Comparison of ENCODE assay signal across 8 cellular contexts in the genomic region with DNA sequence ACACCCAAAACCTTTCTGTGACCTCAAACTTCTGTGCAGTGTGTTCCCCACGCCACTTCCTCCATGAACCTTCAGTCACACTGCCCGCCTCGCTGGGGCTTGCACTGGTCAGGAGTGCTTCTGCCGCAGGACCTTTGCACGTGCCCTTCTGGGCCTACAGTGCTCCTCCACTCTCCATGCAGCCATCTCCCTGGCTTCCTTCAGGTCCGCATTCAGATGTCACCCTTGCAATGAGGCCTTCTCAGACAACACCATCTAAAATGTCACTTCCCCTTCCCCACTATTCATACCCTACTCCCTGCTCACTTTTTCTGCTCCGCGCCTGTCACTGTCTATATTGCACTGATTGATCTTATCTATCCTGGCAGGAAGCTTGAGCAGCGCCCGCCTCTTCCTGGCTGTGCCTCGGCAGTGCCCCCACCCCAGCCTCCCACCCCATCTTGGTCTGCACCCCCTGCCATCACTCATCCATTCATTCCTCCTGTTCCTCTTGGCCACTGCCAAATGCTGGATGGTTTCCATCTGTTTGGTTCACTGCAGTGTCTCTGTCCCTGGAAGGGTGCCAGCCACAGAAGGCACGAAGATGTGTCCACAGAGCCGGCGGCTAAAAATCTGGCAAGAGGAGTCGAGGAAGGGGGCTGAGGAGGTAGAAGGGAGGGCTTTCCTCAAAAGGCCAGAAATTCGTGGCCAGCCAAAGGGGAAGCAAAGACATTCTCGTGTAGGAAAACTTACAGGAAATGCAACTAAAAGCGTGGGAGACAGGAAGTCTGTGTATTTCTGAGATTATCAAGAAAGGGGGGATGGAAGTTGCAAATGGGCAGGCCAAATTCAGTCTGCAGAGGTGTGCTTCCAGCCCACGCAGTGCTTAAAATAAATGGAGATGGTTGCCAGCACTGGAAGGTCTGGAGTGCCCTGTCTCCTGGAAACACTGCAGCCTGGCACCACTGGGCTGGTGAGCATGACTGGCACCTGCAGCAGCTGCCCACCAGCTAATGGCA. TPM values are rescaled to one million over a fixed set of nuclear protein-coding genes. Genes with fewer than 3 reads are reported as not detected.
DNase-seq lines count a peak whose midpoint lies in the region; ATAC-seq and TF ChIP-seq lines count a peak whose summit lies in the region.

No MANE protein-coding gene starts in this region.

- TF ChIP-seq CTCF in fibroblast of the aortic adventitia (IDR thresholded peaks at IDR 0.05; ENCODE audit: insufficient read depth, low read length): no peak

- peak overlapping the region; percentile 71 to 80 for H3K4me3 Mint-ChIP-seq in activated T-cell treated with anti-CD3 and anti-CD28 coated beads, Interleukin-2, amount 50 U/mL, for 72 hours

- peaks cover 94% of the 10 kb centered on the region for H3K4me1 Mint-ChIP-seq in activated T-cell treated with anti-CD3 and anti-CD28 coated beads, Interleukin-2, amount 50 U/mL, for 72 hours (ENCODE audit: low read depth)

- no peaks in the 10 kb centered on the region for H3K9me3 Mint-ChIP-seq in activated T-cell treated with anti-CD3 and anti-CD28 coated beads, Interleukin-2, amount 50 U/mL, for 72 hours

- intact Hi-C loops in posterior vena cava (cut with DNase I): no loop called here

- no peak overlapping the region for H3K4me3 ChIP-seq in fibroblast of the aortic adventitia (ENCODE audit: low read depth, low read length)

- ATAC-seq in activated T-cell treated with anti-CD3 and anti-CD28 coated beads, Interleukin-2, amount 50 U/mL, for 72 hours (replicated peaks in 1 of 2): peak; percentile 32 to 51
- ATAC-seq in GM18873 (IDR thresholded peaks at IDR 0.05; ENCODE audit: low FRiP score, unreplicated experiment): no peak
- no peak for ATAC-seq in HG03521 (IDR thresholded peaks at IDR 0.05; ENCODE audit: unreplicated experiment)

- peak overlapping the region; percentile 26 for H3K27ac Mint-ChIP-seq in activated T-cell treated with anti-CD3 and anti-CD28 coated beads, Interleukin-2, amount 50 U/mL, for 72 hours

- H3K27me3 Mint-ChIP-seq in activated T-cell treated with anti-CD3 and anti-CD28 coated beads, Interleukin-2, amount 50 U/mL, for 72 hours (ENCODE audit: low read depth): no peaks in the 10 kb centered on the region

- DNase-seq in Ammon's horn (ENCODE audit: low spot score) (peak; percentile 93), KG1 (lab: John Stamatoyannopoulos, UW) (peak; percentile 37), fibroblast of the aortic adventitia (ENCODE audit: low read depth) (peak; percentile 37), posterior vena cava (ENCODE audit: low spot score) (peak; percentile 82), NCI-H2227 (lab: John Stamatoyannopoulos, UW; ENCODE audit: unreplicated experiment) (no peak)
- peak in 1 of 2 donors; percentile 23 for DNase-seq in activated T-cell treated with anti-CD3 and anti-CD28 coated beads, Interleukin-2, amount 50 U/mL, for 72 hours

- peaks cover 2 to 5% of the 10 kb centered on the region in 2 donors for H3K36me3 Mint-ChIP-seq in activated T-cell treated with anti-CD3 and anti-CD28 coated beads, Interleukin-2, amount 50 U/mL, for 72 hours (ENCODE audit: insufficient read depth in 2 of 2)

RNA-seq across cellular contexts. Expression of gene SYNJ2, which starts 27.5 kb away (rescaled TPM):
- 10 to 100 TPM; 22.6 to 29.8 TPM for total RNA-seq in activated T-cell treated with anti-CD3 and anti-CD28 coated beads, Interleukin-2, amount 50 U/mL, for 72 hours
- total RNA-seq in fibroblast of the aortic adventitia (ENCODE audit: low replicate concordance) (15.2 and 73.6 TPM in 2 replicates), posterior vena cava (10 to 100 TPM; 19.6 to 30.4 TPM)

Comparison
In these comparisons a context has a peak if more than half of its experiments do, and no peak if none do; other contexts are left out.
1. ATAC-seq: peak in activated T-cell treated with anti-CD3 and anti-CD28 coated beads, Interleukin-2, amount 50 U/mL, for 72 hours (2 of 2); none in GM18873 (single experiment) and HG03521 (single experiment).